Comparison of ENCODE assay signal across 8 cellular contexts in genomic region chr2:287471-287885, GRCh38. TPM values are rescaled to one million over a fixed set of nuclear protein-coding genes. Genes with fewer than 3 reads are reported as not detected.
DNase-seq lines count a peak whose midpoint lies in the region; ATAC-seq and TF ChIP-seq lines count a peak whose summit lies in the region.

No MANE protein-coding gene starts in this region.

- H3K36me3 Mint-ChIP-seq in activated naive CD4-positive, alpha-beta T cell treated with anti-CD3 and anti-CD28 coated beads, Interleukin-2, amount 50 U/mL, for 72 hours: peaks cover 0 to 9% of the 10 kb centered on the region in 2 donors
- H3K36me3 Mint-ChIP-seq in brain: peaks cover 3% of the 10 kb centered on the region

- no peaks in the 10 kb centered on the region for H3K9me3 Mint-ChIP-seq in activated naive CD4-positive, alpha-beta T cell treated with anti-CD3 and anti-CD28 coated beads, Interleukin-2, amount 50 U/mL, for 72 hours
- no peaks in the 10 kb centered on the region for H3K9me3 Mint-ChIP-seq in brain

- H3K27me3 ChIP-seq in upper lobe of right lung (peaks cover 10% of the 10 kb centered on the region), BE2C (peaks cover 24% of the 10 kb centered on the region)

- peaks cover 25% of the 10 kb centered on the region for H3K4me1 Mint-ChIP-seq in brain

- H3K27ac Mint-ChIP-seq in activated naive CD4-positive, alpha-beta T cell treated with anti-CD3 and anti-CD28 coated beads, Interleukin-2, amount 50 U/mL, for 72 hours: no peak overlapping the region
- no peak overlapping the region for H3K27ac Mint-ChIP-seq in brain

- TF ChIP-seq CTCF in brain (conservative IDR thresholded peaks at IDR 0.05) (no peak), upper lobe of right lung (IDR thresholded peaks at IDR 0.05) (no peak), BE2C (IDR thresholded peaks at IDR 0.05; ENCODE audit: low read depth, low read length) (no peak)

- DNase-seq in activated naive CD4-positive, alpha-beta T cell treated with anti-CD3 and anti-CD28 coated beads, Interleukin-2, amount 50 U/mL, for 72 hours (ENCODE audit: low spot score in 2 of 2): peak in 1 of 2 donors; percentile 20
- no peak for DNase-seq in activated naive CD4-positive, alpha-beta T cell (lab: John Stamatoyannopoulos, UW)
- DNase-seq in left kidney (ENCODE audit: low read depth, low spot score): peak; percentile 77
- DNase-seq in upper lobe of right lung: peak; percentile 80
- DNase-seq in NCI-H446 (lab: John Stamatoyannopoulos, UW): no peak
- no peak for DNase-seq in SW480 (ENCODE audit: low spot score)
- DNase-seq in BE2C: no peak

- peak overlapping the region; percentile 59 for H3K4me3 ChIP-seq in upper lobe of right lung
- no peak overlapping the region for H3K4me3 ChIP-seq in BE2C (ENCODE audit: low read depth, low read length)

- peak; percentile 29 to 61 for ATAC-seq in activated naive CD4-positive, alpha-beta T cell treated with anti-CD3 and anti-CD28 coated beads, Interleukin-2, amount 50 U/mL, for 72 hours
- ATAC-seq in upper lobe of right lung: peak; percentile 68

- intact Hi-C loops in upper lobe of right lung (cut with DNase I): no loop called here

- peak overlapping the region in 4 of 5 experiments; percentile 69 to 79 (median 78) for H3K4me3 Mint-ChIP-seq in brain

- H3K27ac ChIP-seq in upper lobe of right lung: peak overlapping the region; percentile 74

- H3K36me3 ChIP-seq in upper lobe of right lung (peaks cover 10% of the 10 kb centered on the region), BE2C (no peaks in the 10 kb centered on the region)

- H3K4me1 ChIP-seq in upper lobe of right lung (peaks cover 18% of the 10 kb centered on the region), BE2C (no peaks in the 10 kb centered on the region)

- H3K9me3 ChIP-seq in upper lobe of right lung (no peaks in the 10 kb centered on the region), BE2C (no peaks in the 10 kb centered on the region)

- H3K27me3 Mint-ChIP-seq in brain: peaks cover 65% of the 10 kb centered on the region

RNA-seq across cellular contexts. Expression of gene ALKAL2, which starts 0.4 kb away (rescaled TPM):
- under 1 TPM in 1 of 2 donors, not detected in 1; 0.95 TPM for total RNA-seq in activated naive CD4-positive, alpha-beta T cell treated with anti-CD3 and anti-CD28 coated beads, Interleukin-2, amount 50 U/mL, for 72 hours
- polyA plus RNA-seq in brain (ENCODE audit: insufficient read depth, low read depth, low replicate concordance): not detected
- total RNA-seq in upper lobe of right lung: 18.7 TPM
- polyA plus RNA-seq in BE2C (2012; ENCODE audit: insufficient read depth, insufficient read length, low read depth): 0.82 TPM

RNA-seq across cellular contexts. Expression of gene ACP1, which starts 22.7 kb away (rescaled TPM):
- total RNA-seq in activated naive CD4-positive, alpha-beta T cell treated with anti-CD3 and anti-CD28 coated beads, Interleukin-2, amount 50 U/mL, for 72 hours: 100 to 1,000 TPM; 129 to 130 TPM
- polyA plus RNA-seq in brain (ENCODE audit: insufficient read depth, low read depth, low replicate concordance): 52.7 TPM
- total RNA-seq in upper lobe of right lung: 68.4 TPM
- polyA plus RNA-seq in BE2C (2012; ENCODE audit: insufficient read depth, insufficient read length, low read depth): 131 TPM

RNA-seq across cellular contexts. Expression of gene SH3YL1, which starts 23.6 kb away (rescaled TPM):
- total RNA-seq in activated naive CD4-positive, alpha-beta T cell treated with anti-CD3 and anti-CD28 coated beads, Interleukin-2, amount 50 U/mL, for 72 hours: 10 to 100 TPM; 16.5 to 22.6 TPM
- 12.4 TPM for polyA plus RNA-seq in brain (ENCODE audit: insufficient read depth, low read depth, low replicate concordance)
- 48.3 TPM for total RNA-seq in upper lobe of right lung
- 19.0 TPM for polyA plus RNA-seq in BE2C (2012; ENCODE audit: insufficient read depth, insufficient read length, low read depth)

Comparison
In these comparisons a context has a peak if more than half of its experiments do, and no peak if none do; other contexts are left out.
1. DNase-seq: peak in left kidney (single experiment) and upper lobe of right lung (single experiment); none in activated naive CD4-positive, alpha-beta T cell (0 of 4), NCI-H446 (0 of 2), SW480 (single experiment) and BE2C (single experiment).
2. RNA of gene ALKAL2, which starts 0.4 kb away (total RNA-seq): 18.7 TPM in upper lobe of right lung (single experiment); 0.95 TPM in activated naive CD4-positive, alpha-beta T cell treated with anti-CD3 and anti-CD28 coated beads, Interleukin-2, amount 50 U/mL, for 72 hours; every median in the first group is over 10 times any median in the second.